In genomic region chr15:66982816-66983215, GRCh38 we compare ENCODE assay signal across 17 cellular contexts.
A peak's percentile ranks its signal among the peaks of the same experiment; 100 is the strongest.
DNase-seq lines count a peak whose midpoint lies in the region; ATAC-seq, FAIRE-seq and TF ChIP-seq lines count a peak whose summit lies in the region.
"Had no signal": no experiment of that assay in that cellular context is flagged by ENCODE, and none has a peak within 500 bp of the region (broad histone marks: within the 10 kb centered on the region; RNA-seq: fewer than 3 reads in every experiment).

No MANE protein-coding gene starts in this region.

- CTCF ChIA-PET in HEK293T (lab: Yijun Ruan, JAX) = no interaction called here

- no peaks in the 10 kb centered on the region for H4K20me1 ChIP-seq in keratinocyte (ENCODE audit: control insufficient read depth, extremely low read depth, insufficient read depth, low read length)
- H4K20me1 ChIP-seq: BLaER1 treated with 17β-estradiol and CSF1 and Interleukin-3, amounts not matched to agents 10 nM and 100 nM had no signal

- in situ Hi-C loops in GM13976 (cut with MboI; ENCODE audit: low sequenced_read_pairs, unreplicated experiment) = no loop called here

- no peak overlapping the region for H3K4me2 ChIP-seq in keratinocyte (ENCODE audit: control insufficient read depth, extremely low read depth, insufficient read depth, low read depth, low read length)
- H3K4me2 ChIP-seq: BLaER1 treated with 17β-estradiol and CSF1 and Interleukin-3, amounts not matched to agents 10 nM and 100 nM had no signal

- dilution Hi-C loops in keratinocyte (cut with MboI; ENCODE audit: extremely low pct_ligation_motif_present, low sequenced_read_pairs) = no loop called here

- POLR2A ChIA-PET in HEK293T (lab: Yijun Ruan, JAX) = no interaction called here

- intact Hi-C loops in lower lobe of right lung (cut with DNase I) = no loop called here

- DNase-seq in AG08395 (ENCODE audit: low spot score) = peak; percentile 25
- peak; percentile 1 for DNase-seq in HEK293T (ENCODE audit: extremely low spot score)
- peak; percentile 20 for DNase-seq in epithelial cell of esophagus (ENCODE audit: low read depth)
- no peak for DNase-seq in keratinocyte (ENCODE audit: low read depth, low spot score)
- DNase-seq in GM13976 (ENCODE audit: low spot score) = no peak
- no peak for DNase-seq in foreskin melanocyte
- no peak for DNase-seq in lower lobe of right lung
- DNase-seq in kidney glomerular epithelial cell (lab: John Stamatoyannopoulos, UW) = no peak
- DNase-seq: 8988T, Calu3, DMS79 treated with DMSO at 0.1 percent for 48 hours had no signal

- FAIRE-seq in keratinocyte (lab: Jason Lieb, UNC) = peak; percentile 63
- FAIRE-seq: GM12878, GM19239, HTR-8/SVneo had no signal

- no peak overlapping the region for H3K9ac ChIP-seq in keratinocyte (ENCODE audit: control insufficient read depth, extremely low read depth, insufficient read depth, low read length)
- H3K9ac ChIP-seq: BLaER1 treated with 17β-estradiol and CSF1 and Interleukin-3, amounts not matched to agents 10 nM and 100 nM had no signal

- H2AFZ ChIP-seq in keratinocyte (ENCODE audit: control insufficient read depth, low read length) = no peak overlapping the region

- H3K4me3 ChIP-seq in epithelial cell of esophagus (ENCODE audit: low read length) = no peak overlapping the region
- no peak overlapping the region for H3K4me3 ChIP-seq in keratinocyte (ENCODE audit: control insufficient read depth in 2 of 3, extremely low read depth in 1 of 3, insufficient read depth in 2 of 3, low read depth in 1 of 3, low read length in 3 of 3)
- no peak overlapping the region for H3K4me3 ChIP-seq in lower lobe of right lung
- H3K4me3 ChIP-seq: BLaER1 treated with 17β-estradiol and CSF1 and Interleukin-3, amounts not matched to agents 10 nM and 100 nM; GM12878; HAP-1 had no signal

- H3K9me3 ChIP-seq in keratinocyte (ENCODE audit: control insufficient read depth, low read depth, low read length) (no peaks in the 10 kb centered on the region), lower lobe of right lung (no peaks in the 10 kb centered on the region)

- H3K27me3 ChIP-seq in keratinocyte (ENCODE audit: control insufficient read depth, extremely low read depth, insufficient read depth, low read length) (no peaks in the 10 kb centered on the region), lower lobe of right lung (ENCODE audit: low read depth) (no peaks in the 10 kb centered on the region)
- H3K27me3 ChIP-seq: BLaER1 treated with 17β-estradiol and CSF1 and Interleukin-3, amounts not matched to agents 10 nM and 100 nM had no signal

- H3K79me2 ChIP-seq in keratinocyte (ENCODE audit: control insufficient read depth, insufficient read depth, low read length) = no peaks in the 10 kb centered on the region

- ATAC-seq in lower lobe of right lung = no peak
- ATAC-seq: CD8-positive, alpha-beta T cell; GM12878 had no signal

- TF ChIP-seq CTCF in epithelial cell of esophagus (IDR thresholded peaks at IDR 0.05; ENCODE audit: insufficient read depth, low read depth, low read length, missing control alignments) (no peak), keratinocyte (optimal IDR thresholded peaks at IDR 0.05 in 1 of 3, IDR thresholded peaks at IDR 0.05 in 1 of 3, conservative IDR thresholded peaks at IDR 0.05 in 1 of 3; ENCODE audit: extremely low read depth in 1 of 3, insufficient read depth in 2 of 3, low read length in 3 of 3) (no peak), GM13976 (IDR thresholded peaks at IDR 0.05; ENCODE audit: borderline replicate concordance, control extremely low read depth, extremely low read depth, insufficient read depth, missing control alignments) (no peak), lower lobe of right lung (IDR thresholded peaks at IDR 0.05) (no peak)

- H3K9me1 ChIP-seq in keratinocyte (ENCODE audit: control insufficient read depth, extremely low read depth, insufficient read depth, low read length) = no peaks in the 10 kb centered on the region

- H3K27ac ChIP-seq in keratinocyte (ENCODE audit: control insufficient read depth, insufficient read depth, low read length) (no peak overlapping the region), lower lobe of right lung (no peak overlapping the region)
- H3K27ac ChIP-seq: BLaER1 treated with 17β-estradiol and CSF1 and Interleukin-3, amounts not matched to agents 10 nM and 100 nM had no signal

- H3K36me3 ChIP-seq in keratinocyte (ENCODE audit: control insufficient read depth in 2 of 2, extremely low read depth in 1 of 2, insufficient read depth in 2 of 2, low read length in 2 of 2) (no peaks in the 10 kb centered on the region), lower lobe of right lung (no peaks in the 10 kb centered on the region)
- H3K36me3 ChIP-seq: BLaER1 treated with 17β-estradiol and CSF1 and Interleukin-3, amounts not matched to agents 10 nM and 100 nM; HAP-1 had no signal

- H3K4me1 ChIP-seq in keratinocyte (ENCODE audit: control insufficient read depth, extremely low read depth, insufficient read depth, low read length) (no peaks in the 10 kb centered on the region), lower lobe of right lung (no peaks in the 10 kb centered on the region)
- H3K4me1 ChIP-seq: BLaER1 treated with 17β-estradiol and CSF1 and Interleukin-3, amounts not matched to agents 10 nM and 100 nM; HAP-1 had no signal

TF ChIP-seq in HEK293T, 16 proteins besides CTCF, POLR2A, EP300 and RAD21:
- TF ChIP-seq TARDBP (IDR thresholded peaks at IDR 0.05) (no peak), ELF4 (IDR thresholded peaks at IDR 0.05) (no peak), L3MBTL2 (conservative IDR thresholded peaks at IDR 0.05) (no peak), PKNOX1 (IDR thresholded peaks at IDR 0.05) (no peak), FOXM1 (IDR thresholded peaks at IDR 0.05; ENCODE audit: borderline replicate concordance) (no peak), SUZ12 (IDR thresholded peaks at IDR 0.05) (no peak), ZNF384 (IDR thresholded peaks at IDR 0.05) (no peak), BHLHE40 (IDR thresholded peaks at IDR 0.05; ENCODE audit: borderline replicate concordance) (no peak), CTBP1 (IDR thresholded peaks at IDR 0.05; ENCODE audit: borderline replicate concordance) (no peak)

Comparison
In these comparisons a context has a peak if more than half of its experiments do, and no peak if none do; other contexts are left out.
1. DNase-seq: peak in AG08395 (single experiment), HEK293T (single experiment) and epithelial cell of esophagus (single experiment); none in keratinocyte (single experiment), GM13976 (single experiment), foreskin melanocyte (single experiment), lower lobe of right lung (single experiment) and kidney glomerular epithelial cell (single experiment).